ENCODE assay signal across 16 cellular contexts in genomic region chr2:11270891-11271290, GRCh38.
DNase-seq lines count a peak whose midpoint lies in the region; ATAC-seq and TF ChIP-seq lines count a peak whose summit lies in the region.
"Had no signal": no experiment of that assay in that cellular context is flagged by ENCODE, and none has a peak within 500 bp of the region (broad histone marks: within the 10 kb centered on the region; RNA-seq: fewer than 3 reads in every experiment).

No MANE protein-coding gene starts in this region.

- peak; percentile 13 for DNase-seq in MCF 10A (ENCODE audit: unreplicated experiment)
- no peak for DNase-seq in breast epithelium (ENCODE audit: low spot score in 2 of 2)
- DNase-seq in activated naive CD8-positive, alpha-beta T cell treated with anti-CD3 and anti-CD28 coated beads for 36 hours, result no peak
- peak; percentile 80 to 88 for DNase-seq in foreskin fibroblast
- no peak for DNase-seq in upper lobe of right lung
- DNase-seq in HEK293T (ENCODE audit: extremely low spot score), result no peak
- DNase-seq: activated CD4-positive, alpha-beta T cell treated with anti-CD3 and anti-CD28 coated beads, Interleukin-2, amount 50 U/mL, for 48 hours; DMS153; NCI-H345; Peyer's patch; stimulated activated CD4-positive, alpha-beta T cell treated with anti-CD3 and anti-CD28 coated beads, Interleukin-2, amount 100 ng/mL, for 48 hours; T-helper 17 cell had no signal

- H3K4me3 Mint-ChIP-seq in MCF 10A (ENCODE audit: unreplicated experiment), result no peak overlapping the region
- H3K4me3 Mint-ChIP-seq in activated naive CD8-positive, alpha-beta T cell treated with anti-CD3 and anti-CD28 coated beads for 36 hours, result no peak overlapping the region
- H3K4me3 Mint-ChIP-seq: activated naive CD8-positive, alpha-beta T cell; dendritic cell treated with granulocyte-macrophage colony-stimulating factor and Interleukin-4, amounts not matched to agents 40 ng/mL and 50 ng/mL, for 4 days; T-helper 17 cell had no signal

- H3K27me3 ChIP-seq in breast epithelium (no peaks in the 10 kb centered on the region), upper lobe of right lung (no peaks in the 10 kb centered on the region)
- H3K27me3 ChIP-seq: Peyer's patch had no signal

- H3K27ac ChIP-seq in breast epithelium (no peak overlapping the region), upper lobe of right lung (no peak overlapping the region)
- H3K27ac ChIP-seq: Peyer's patch had no signal

- TF ChIP-seq CTCF in MCF 10A (IDR thresholded peaks at IDR 0.05; ENCODE audit: unreplicated experiment) (no peak), breast epithelium (IDR thresholded peaks at IDR 0.05) (no peak), foreskin fibroblast (IDR thresholded peaks at IDR 0.05; ENCODE audit: low read depth, low read length) (no peak), upper lobe of right lung (IDR thresholded peaks at IDR 0.05) (no peak)

- intact Hi-C loops in MCF 10A (cut with micrococcal nuclease) (no loop called here), breast epithelium (cut with DNase I; ENCODE audit: low total_unique reads) (no loop called here), upper lobe of right lung (cut with DNase I) (no loop called here)

- peaks cover 12% of the 10 kb centered on the region for H3K4me1 Mint-ChIP-seq in MCF 10A (ENCODE audit: insufficient read depth, unreplicated experiment)
- H3K4me1 Mint-ChIP-seq in activated naive CD8-positive, alpha-beta T cell treated with anti-CD3 and anti-CD28 coated beads for 36 hours, result peaks cover 20% of the 10 kb centered on the region

- no peaks in the 10 kb centered on the region for H3K9me3 Mint-ChIP-seq in MCF 10A (ENCODE audit: unreplicated experiment)
- peaks cover 7% of the 10 kb centered on the region for H3K9me3 Mint-ChIP-seq in activated naive CD8-positive, alpha-beta T cell treated with anti-CD3 and anti-CD28 coated beads for 36 hours
- H3K9me3 Mint-ChIP-seq: dendritic cell treated with granulocyte-macrophage colony-stimulating factor and Interleukin-4, amounts not matched to agents 40 ng/mL and 50 ng/mL, for 4 days had no signal

- no peaks in the 10 kb centered on the region for H3K9me3 ChIP-seq in breast epithelium
- no peaks in the 10 kb centered on the region for H3K9me3 ChIP-seq in upper lobe of right lung
- H3K9me3 ChIP-seq: Peyer's patch had no signal

- H3K4me1 ChIP-seq in breast epithelium (no peaks in the 10 kb centered on the region), upper lobe of right lung (no peaks in the 10 kb centered on the region)
- H3K4me1 ChIP-seq: Peyer's patch had no signal

- TF ChIP-seq POLR2A in breast epithelium (IDR thresholded peaks at IDR 0.05), result no peak

- H3K27me3 Mint-ChIP-seq in MCF 10A (ENCODE audit: insufficient read depth, unreplicated experiment), result no peaks in the 10 kb centered on the region
- H3K27me3 Mint-ChIP-seq in activated naive CD8-positive, alpha-beta T cell treated with anti-CD3 and anti-CD28 coated beads for 36 hours, result no peaks in the 10 kb centered on the region
- H3K27me3 Mint-ChIP-seq: activated naive CD8-positive, alpha-beta T cell; dendritic cell treated with granulocyte-macrophage colony-stimulating factor and Interleukin-4, amounts not matched to agents 40 ng/mL and 50 ng/mL, for 4 days; T-helper 17 cell had no signal

- no peak overlapping the region for H3K4me3 ChIP-seq in breast epithelium
- H3K4me3 ChIP-seq in foreskin fibroblast (ENCODE audit: low read depth in 1 of 2, low read length in 2 of 2), result no peak overlapping the region
- no peak overlapping the region for H3K4me3 ChIP-seq in upper lobe of right lung
- H3K4me3 ChIP-seq: Peyer's patch had no signal

- ATAC-seq in upper lobe of right lung, result peak; percentile 89
- ATAC-seq in GM21619 (IDR thresholded peaks at IDR 0.05; ENCODE audit: unreplicated experiment), result no peak
- ATAC-seq in HG03457 (IDR thresholded peaks at IDR 0.05; ENCODE audit: unreplicated experiment), result no peak
- ATAC-seq: T-helper 17 cell had no signal

- CTCF ChIA-PET in MCF 10A (lab: Yijun Ruan, JAX) (interaction anchor here (0.6 to 0.8 kb wide), 2 partner anchors 44 to 481 kb away, joined by 3 to 4 read pairs; no protein-coding TSS in a partner anchor), HEK293T (lab: Yijun Ruan, JAX) (no interaction called here)

- BruUV-seq in MCF 10A (replicated peaks; lab: Mats Ljungman, UMichigan), result no TSS peak

- POLR2A ChIA-PET in MCF 10A (lab: Yijun Ruan, JAX), result no interaction called here
- POLR2A ChIA-PET in HEK293T (lab: Yijun Ruan, JAX), result no interaction called here

- H3K36me3 ChIP-seq in breast epithelium, result no peaks in the 10 kb centered on the region
- H3K36me3 ChIP-seq in upper lobe of right lung, result peaks cover 8% of the 10 kb centered on the region

- peaks cover 33% of the 10 kb centered on the region for H3K36me3 Mint-ChIP-seq in MCF 10A (ENCODE audit: insufficient read depth, unreplicated experiment)
- H3K36me3 Mint-ChIP-seq in activated naive CD8-positive, alpha-beta T cell treated with anti-CD3 and anti-CD28 coated beads for 36 hours, result peaks cover 38% of the 10 kb centered on the region

- no peak overlapping the region for H3K27ac Mint-ChIP-seq in MCF 10A (ENCODE audit: low read depth, unreplicated experiment)
- H3K27ac Mint-ChIP-seq in activated naive CD8-positive, alpha-beta T cell treated with anti-CD3 and anti-CD28 coated beads for 36 hours, result peak overlapping the region; percentile 38
- H3K27ac Mint-ChIP-seq: activated naive CD8-positive, alpha-beta T cell; dendritic cell treated with granulocyte-macrophage colony-stimulating factor and Interleukin-4, amounts not matched to agents 40 ng/mL and 50 ng/mL, for 4 days; T-helper 17 cell had no signal

TF ChIP-seq in HEK293T, 16 proteins besides CTCF, POLR2A, EP300 and RAD21:
- no peak for TF ChIP-seq L3MBTL2 (conservative IDR thresholded peaks at IDR 0.05)
- no peak for TF ChIP-seq SUZ12 (IDR thresholded peaks at IDR 0.05)
- no peak for TF ChIP-seq PKNOX1 (IDR thresholded peaks at IDR 0.05)
- TF ChIP-seq TARDBP (IDR thresholded peaks at IDR 0.05), result no peak
- TF ChIP-seq BHLHE40 (IDR thresholded peaks at IDR 0.05; ENCODE audit: borderline replicate concordance), result no peak
- TF ChIP-seq CTBP1 (IDR thresholded peaks at IDR 0.05; ENCODE audit: borderline replicate concordance), result no peak
- TF ChIP-seq FOXK2 (IDR thresholded peaks at IDR 0.05), result no peak
- TF ChIP-seq FOXA1 (IDR thresholded peaks at IDR 0.05), result no peak

Comparison
In these comparisons a context has a peak if more than half of its experiments do, and no peak if none do; other contexts are left out.
1. DNase-seq: peak in MCF 10A (single experiment) and foreskin fibroblast (2 of 2); none in breast epithelium (0 of 2), activated naive CD8-positive, alpha-beta T cell treated with anti-CD3 and anti-CD28 coated beads for 36 hours (single experiment), upper lobe of right lung (single experiment) and HEK293T (single experiment).